ENCODE assay signal across 17 cellular contexts in genomic region chr11:130715085-130715932, GRCh38.
"Had no signal": no experiment of that assay in that cellular context is flagged by ENCODE, and none has a peak within 500 bp of the region (broad histone marks: within the 10 kb centered on the region; RNA-seq: fewer than 3 reads in every experiment).

No MANE protein-coding gene starts in this region.

- H2AFZ ChIP-seq: parathyroid adenoma had no signal

- ATAC-seq: natural killer cell; stimulated activated naive B cell treated with anti-CD40 and anti-IgM and Interleukin-4, amounts not matched to agents 10 μg/mL and 1 μg/mL and 100 μg/mL, for 72 hours had no signal

- H3K79me2 ChIP-seq: parathyroid adenoma had no signal

- H3K9me3 ChIP-seq: esophagus muscularis mucosa, neutrophil, spleen, thoracic aorta, tibial nerve, upper lobe of left lung had no signal

- H3K27me3 ChIP-seq: esophagus muscularis mucosa, neutrophil, spleen, tibial nerve, upper lobe of left lung had no signal

- H3K36me3 ChIP-seq: esophagus muscularis mucosa, neutrophil, spleen, thoracic aorta, tibial nerve, upper lobe of left lung had no signal

- H3K27ac ChIP-seq: dorsolateral prefrontal cortex, esophagus muscularis mucosa, neutrophil, parathyroid adenoma, skin epidermis, spleen, thoracic aorta, tibial nerve, upper lobe of left lung had no signal

- H3K4me3 ChIP-seq: dorsolateral prefrontal cortex, esophagus muscularis mucosa, lung, skin epidermis, spleen, thoracic aorta, tibial nerve, upper lobe of left lung had no signal

- H3K4me1 ChIP-seq: parathyroid adenoma, spleen, upper lobe of left lung had no signal

- H3K9ac ChIP-seq: parathyroid adenoma had no signal

- DNase-seq: central memory CD4-positive, alpha-beta T cell; dorsolateral prefrontal cortex; effector CD8-positive, alpha-beta T cell; foreskin melanocyte; head of caudate nucleus; kidney; natural killer cell; spleen; stimulated activated naive B cell treated with anti-CD40 and anti-IgM and Interleukin-4, amounts not matched to agents 10 μg/mL and 1 μg/mL and 100 μg/mL, for 72 hours; upper lobe of left lung had no signal
